ENCODE assay signal across 21 cellular contexts in the genomic region with DNA sequence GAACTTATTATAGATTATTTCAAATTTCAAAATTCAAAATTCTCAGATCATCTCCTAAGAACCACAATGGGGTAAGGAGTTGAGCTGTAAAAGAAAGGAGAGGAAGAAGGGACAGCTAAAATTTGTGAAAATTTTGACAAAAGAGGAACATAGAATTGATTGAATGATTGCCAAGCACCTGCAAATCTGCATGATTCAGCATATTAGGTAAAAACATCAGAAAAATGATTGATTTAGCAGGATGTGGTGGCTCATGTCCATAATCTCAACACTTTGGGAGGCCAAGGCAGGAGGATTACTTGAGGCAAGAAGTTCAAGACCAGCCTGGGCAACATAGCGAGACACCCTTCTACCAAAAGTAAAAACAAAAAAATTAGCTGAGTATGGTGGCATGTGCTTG.
"Had no signal": no experiment of that assay in that cellular context is flagged by ENCODE, and none has a peak within 500 bp of the region (broad histone marks: within the 10 kb centered on the region; RNA-seq: fewer than 3 reads in every experiment).

No MANE protein-coding gene starts in this region.

- DNase-seq: effector memory CD4-positive, alpha-beta T cell; gastrocnemius medialis; heart right ventricle; hypothalamus; mammary epithelial cell; mucosa of descending colon; naive thymus-derived CD8-positive, alpha-beta T cell; posterior cingulate gyrus; sigmoid colon; stimulated activated CD4-positive, alpha-beta T cell treated with anti-CD3 and anti-CD28 coated beads, Interleukin-2, amount 100 ng/mL, for 24 hours; stimulated activated CD4-positive, alpha-beta T cell treated with anti-CD3 and anti-CD28 coated beads, Interleukin-4, amount 100 ng/mL, for 4 hours; stimulated activated naive CD4-positive, alpha-beta T cell; tibial artery; upper lobe of left lung; uterus had no signal

- H3K36me3 ChIP-seq: esophagus muscularis mucosa, gastrocnemius medialis, heart right ventricle, neutrophil, sigmoid colon, tibial artery, upper lobe of left lung, uterus had no signal

- H3K27me3 Mint-ChIP-seq: naive thymus-derived CD8-positive, alpha-beta T cell had no signal

- H3K27ac ChIP-seq: epithelial cell of prostate, esophagus muscularis mucosa, gastrocnemius medialis, heart right ventricle, neutrophil, sigmoid colon, skin epidermis, tibial artery, upper lobe of left lung, uterus had no signal

- H3K27ac Mint-ChIP-seq: naive thymus-derived CD8-positive, alpha-beta T cell had no signal

- FAIRE-seq: endometrium had no signal

- H3K4me3 Mint-ChIP-seq: naive thymus-derived CD8-positive, alpha-beta T cell had no signal

- ATAC-seq: gastrocnemius medialis; heart right ventricle; left lobe of liver; mucosa of descending colon; naive thymus-derived CD8-positive, alpha-beta T cell had no signal

- H3K4me1 ChIP-seq: gastrocnemius medialis, sigmoid colon, tibial artery, upper lobe of left lung, uterus had no signal

- H3K4me3 ChIP-seq: esophagus muscularis mucosa, gastrocnemius medialis, heart right ventricle, mucosa of descending colon, sigmoid colon, skin epidermis, tibial artery, upper lobe of left lung, uterus had no signal

- H3K9me3 ChIP-seq: esophagus muscularis mucosa, gastrocnemius medialis, heart right ventricle, mucosa of descending colon, neutrophil, sigmoid colon, tibial artery, upper lobe of left lung, uterus had no signal

- H3K27me3 ChIP-seq: esophagus muscularis mucosa, gastrocnemius medialis, heart right ventricle, neutrophil, sigmoid colon, tibial artery, upper lobe of left lung, uterus had no signal
